8 cellular contexts compared by ENCODE assay signal in genomic region chr6:96520851-96521115, GRCh38. TPM values are rescaled to one million over a fixed set of nuclear protein-coding genes. Genes with fewer than 3 reads are reported as not detected.
A peak's percentile ranks its signal among the peaks of the same experiment; 100 is the strongest.
DNase-seq lines count a peak whose midpoint lies in the region; ATAC-seq, FAIRE-seq and TF ChIP-seq lines count a peak whose summit lies in the region.

No MANE protein-coding gene starts in this region.

- CTCF ChIA-PET in A549 (lab: Yijun Ruan, JAX) = no interaction called here

- no peak for TF ChIP-seq EP300 in A549 (IDR thresholded peaks at IDR 0.05)

- no peak for ATAC-seq in A549
- ATAC-seq in body of pancreas = no peak

- H3K27me3 ChIP-seq in body of pancreas = no peaks in the 10 kb centered on the region

- no peak for FAIRE-seq in A549 (lab: Jason Lieb, UNC)

- H3K36me3 ChIP-seq in body of pancreas (replicated peaks in 1 of 2; ENCODE audit: insufficient read depth in 1 of 2, low read depth in 2 of 2) (peaks cover 0 to under 1% of the 10 kb centered on the region in 2 donors), mesodermal cell (ENCODE audit: control insufficient read depth, insufficient read depth, low read length) (peaks cover 9% of the 10 kb centered on the region)

- TF ChIP-seq RAD21 in A549 (conservative IDR thresholded peaks at IDR 0.05 in 1 of 2, IDR thresholded peaks at IDR 0.05 in 1 of 2) = no peak

- H3K4me2 ChIP-seq in A549 = peak overlapping the region; percentile 94

- DNase-seq in A549 (ENCODE audit: low read depth in 1 of 2, low spot score in 1 of 2) (no peak), HT-29 (ENCODE audit: low spot score) (peak; percentile 55), body of pancreas (no peak), NCI-H187 (lab: John Stamatoyannopoulos, UW) (no peak), DMS114 treated with DMSO at 0.1 percent for 48 hours (lab: John Stamatoyannopoulos, UW; ENCODE audit: unreplicated experiment) (no peak), H4 (ENCODE audit: low spot score) (no peak), NCI-H2107 (lab: John Stamatoyannopoulos, UW) (no peak)

- TF ChIP-seq POLR2A in A549 (IDR thresholded peaks at IDR 0.05; ENCODE audit: low read length) (no peak), body of pancreas (IDR thresholded peaks at IDR 0.05) (no peak)

- POLR2A ChIA-PET in A549 (lab: Yijun Ruan, JAX) = interaction anchor here (0.5 kb wide), 1 partner anchor 127 kb away, joined by 4 read pairs; no protein-coding TSS in a partner anchor

- intact Hi-C loops in body of pancreas (cut with DNase I) = no loop called here

- peak overlapping the region; percentile 96 for H3K27ac ChIP-seq in A549
- H3K27ac ChIP-seq in body of pancreas = peak overlapping the region in 3 of 4 donors; percentile 96 to 97 (median 96)
- peak overlapping the region; percentile 39 for H3K27ac ChIP-seq in mesodermal cell (ENCODE audit: low read depth, low read length, severe bottlenecking)

- TF ChIP-seq CTCF in A549 (IDR thresholded peaks at IDR 0.05) (no peak), body of pancreas (IDR thresholded peaks at IDR 0.05) (no peak)

- peaks cover 21% of the 10 kb centered on the region for H3K4me1 ChIP-seq in A549
- H3K4me1 ChIP-seq in body of pancreas = peaks cover 30% of the 10 kb centered on the region
- no peaks in the 10 kb centered on the region for H3K4me1 ChIP-seq in mesodermal cell (ENCODE audit: control insufficient read depth, insufficient read depth, low read length, poor library complexity, severe bottlenecking)

- no peaks in the 10 kb centered on the region for H3K9me3 ChIP-seq in A549
- H3K9me3 ChIP-seq in body of pancreas = no peaks in the 10 kb centered on the region
- H3K9me3 ChIP-seq in mesodermal cell (ENCODE audit: control insufficient read depth, low read length) = no peaks in the 10 kb centered on the region

- H3K4me3 ChIP-seq in A549 (peak overlapping the region; percentile 70), body of pancreas (peak overlapping the region in 1 of 2 donors; percentile 41), mesodermal cell (ENCODE audit: extremely low read depth, insufficient read depth, low read length, poor library complexity, severe bottlenecking) (peak overlapping the region; percentile 72)

TF ChIP-seq in A549, 52 proteins besides CTCF, POLR2A, EP300 and RAD21:
- no peak for TF ChIP-seq ZFP36 (IDR thresholded peaks at IDR 0.05; ENCODE audit: borderline replicate concordance, partially characterized antibody)
TF ChIP-seq in A549: peak in this region for 0.

RNA-seq across cellular contexts. Expression of gene UFL1, which starts 0.8 kb away (rescaled TPM):
- 11.7 and 12.0 TPM in 2 replicates for polyA plus RNA-seq in A549 (2011; rRNA removed)
- polyA plus RNA-seq in A549 (2012; cell fraction: cytosol; rRNA removed) = 0.95 and 1.2 TPM in 2 replicates
- polyA plus RNA-seq in A549 (2012; cell fraction: nucleus; rRNA removed) = 1.4 and 2.4 TPM in 2 replicates
- polyA plus RNA-seq in A549 (2017; fragmentation: RNase III; extraction: RNeasy Plus Mini Kit Qiagen cat#74134 plus additional on column Dnase treatment) = 8.5 to 9.5 TPM (median 8.8 TPM) in 3 replicates
- 2.9 and 3.2 TPM in 2 replicates for polyA minus RNA-seq in A549 (2011; rRNA and poly(A)+ RNA removed)
- total RNA-seq in HT-29 (2014; rRNA removed; shearing (Covaris generic)) = 4.3 and 5.0 TPM in 2 replicates
- total RNA-seq in body of pancreas = 10 to 100 TPM; 15.5 to 21.0 TPM
- polyA plus RNA-seq in mesodermal cell (2013, experiment 1 of 2) = 30.4 TPM
- 36.9 TPM for polyA plus RNA-seq in mesodermal cell (2013, experiment 2 of 2)
- 6.1 and 10.8 TPM in 2 replicates for total RNA-seq in H4 (2014; rRNA removed; shearing (Covaris generic))

RNA-seq across cellular contexts. Expression of gene FHL5, which starts 42.1 kb away (rescaled TPM):
- not detected in 2 replicates for polyA plus RNA-seq in A549 (2011; rRNA removed)
- not detected in 2 replicates for polyA plus RNA-seq in A549 (2012; cell fraction: cytosol; rRNA removed)
- polyA plus RNA-seq in A549 (2012; cell fraction: nucleus; rRNA removed) = not detected in 2 replicates
- not detected in 3 replicates for polyA plus RNA-seq in A549 (2017; fragmentation: RNase III; extraction: RNeasy Plus Mini Kit Qiagen cat#74134 plus additional on column Dnase treatment)
- polyA minus RNA-seq in A549 (2011; rRNA and poly(A)+ RNA removed) = not detected in 2 replicates
- not detected in 2 replicates for total RNA-seq in HT-29 (2014; rRNA removed; shearing (Covaris generic))
- total RNA-seq in body of pancreas = 1 to 10 TPM; 4.9 to 9.6 TPM
- polyA plus RNA-seq in mesodermal cell (2013, experiment 1 of 2) = not detected
- polyA plus RNA-seq in mesodermal cell (2013, experiment 2 of 2) = not detected
- total RNA-seq in H4 (2014; rRNA removed; shearing (Covaris generic)) = not detected in 2 replicates

Comparison
In these comparisons a context has a peak if more than half of its experiments do, and no peak if none do; other contexts are left out.
1. H3K27ac ChIP-seq: peak in every context shown above with its lines; median percentile 96 in A549; 96 in body of pancreas; 39 in mesodermal cell.